Comparison of ENCODE assay signal across 9 cellular contexts in genomic region chr16:18799500-18799899, GRCh38. TPM values are rescaled to one million over a fixed set of nuclear protein-coding genes. Genes with fewer than 3 reads are reported as not detected.
A peak's percentile ranks its signal among the peaks of the same experiment; 100 is the strongest.
DNase-seq lines count a peak whose midpoint lies in the region; ATAC-seq and TF ChIP-seq lines count a peak whose summit lies in the region.
"Had no signal": no experiment of that assay in that cellular context is flagged by ENCODE, and none has a peak within 500 bp of the region (broad histone marks: within the 10 kb centered on the region; RNA-seq: fewer than 3 reads in every experiment).

No MANE protein-coding gene starts in this region.

- POLR2A ChIA-PET in activated CD4-positive, alpha-beta T cell treated with anti-CD3 and anti-CD28 coated beads, Interleukin-2, amount 10 ng/mL, durations not matched to agents 7 days and 5 days (lab: Charles Lee), result no interaction called here
- POLR2A ChIA-PET in activated CD4-positive, alpha-beta memory T cell treated with anti-CD3 and anti-CD28 coated beads for 36 hours (lab: Charles Lee), result interaction anchor here (1.7 to 7.2 kb wide), 2 partner anchors 10 to 16 kb away, joined by 4 to 126 read pairs; partner anchors contain the start of gene RPS15A

- H3K27me3 ChIP-seq in hepatocyte, result no peaks in the 10 kb centered on the region
- H3K27me3 ChIP-seq: tibial nerve had no signal

- H3K36me3 Mint-ChIP-seq in activated CD4-positive, alpha-beta T cell treated with anti-CD3 and anti-CD28 coated beads, Interleukin-2, amount 10 ng/mL, durations not matched to agents 7 days and 5 days (ENCODE audit: low read depth), result peaks cover 60% of the 10 kb centered on the region
- H3K36me3 Mint-ChIP-seq in activated CD4-positive, alpha-beta memory T cell treated with anti-CD3 and anti-CD28 coated beads for 36 hours, result peaks cover 36% of the 10 kb centered on the region
- H3K36me3 Mint-ChIP-seq in stimulated activated memory B cell treated with anti-CD40 and anti-IgM and Interleukin-4, amounts not matched to agents 10 μg/mL and 1 μg/mL and 100 μg/mL, for 72 hours, result no peaks in the 10 kb centered on the region

- peaks cover 16% of the 10 kb centered on the region for H3K4me1 ChIP-seq in hepatocyte (ENCODE audit: insufficient read depth)

- no peak for DNase-seq in activated CD4-positive, alpha-beta T cell treated with anti-CD3 and anti-CD28 coated beads, Interleukin-2, amount 10 ng/mL, durations not matched to agents 7 days and 5 days
- no peak for DNase-seq in activated CD4-positive, alpha-beta T cell treated with anti-CD3 and anti-CD28 coated beads, Interleukin-2, amount 50 U/mL, for 4 hours
- DNase-seq in activated CD4-positive, alpha-beta memory T cell treated with anti-CD3 and anti-CD28 coated beads for 36 hours, result no peak
- DNase-seq in hepatocyte (ENCODE audit: low spot score), result no peak
- DNase-seq in occipital lobe (lab: John Stamatoyannopoulos, UW), result no peak
- DNase-seq in NCI-H2227 (lab: John Stamatoyannopoulos, UW; ENCODE audit: unreplicated experiment), result no peak

- H3K27ac ChIP-seq in hepatocyte, result no peak overlapping the region

- 68% methylated on average over 3 of the region's 3 CpGs for WGBS in hepatocyte (ENCODE audit: low lambda C conversion rate, missing lambda C conversion rate)

- intact Hi-C loops in activated CD4-positive, alpha-beta memory T cell treated with anti-CD3 and anti-CD28 coated beads for 36 hours (cut with micrococcal nuclease), result no loop called here

- no peaks in the 10 kb centered on the region for H3K27me3 Mint-ChIP-seq in activated CD4-positive, alpha-beta T cell treated with anti-CD3 and anti-CD28 coated beads, Interleukin-2, amount 10 ng/mL, durations not matched to agents 7 days and 5 days
- H3K27me3 Mint-ChIP-seq in activated CD4-positive, alpha-beta memory T cell treated with anti-CD3 and anti-CD28 coated beads for 36 hours, result peaks cover 2% of the 10 kb centered on the region
- H3K27me3 Mint-ChIP-seq in stimulated activated memory B cell treated with anti-CD40 and anti-IgM and Interleukin-4, amounts not matched to agents 10 μg/mL and 1 μg/mL and 100 μg/mL, for 72 hours, result no peaks in the 10 kb centered on the region

- H2AFZ ChIP-seq in hepatocyte, result no peak overlapping the region

- H4K20me1 ChIP-seq in hepatocyte (ENCODE audit: insufficient read depth, poor library complexity, severe bottlenecking), result peaks cover 18% of the 10 kb centered on the region

- H3K4me1 Mint-ChIP-seq in activated CD4-positive, alpha-beta T cell treated with anti-CD3 and anti-CD28 coated beads, Interleukin-2, amount 10 ng/mL, durations not matched to agents 7 days and 5 days, result peaks cover 61% of the 10 kb centered on the region
- H3K4me1 Mint-ChIP-seq in activated CD4-positive, alpha-beta memory T cell treated with anti-CD3 and anti-CD28 coated beads for 36 hours (ENCODE audit: low read depth), result peaks cover 47% of the 10 kb centered on the region
- H3K4me1 Mint-ChIP-seq in stimulated activated memory B cell treated with anti-CD40 and anti-IgM and Interleukin-4, amounts not matched to agents 10 μg/mL and 1 μg/mL and 100 μg/mL, for 72 hours, result peaks cover 35% of the 10 kb centered on the region

- peak overlapping the region; percentile 98 for H3K27ac Mint-ChIP-seq in activated CD4-positive, alpha-beta T cell treated with anti-CD3 and anti-CD28 coated beads, Interleukin-2, amount 10 ng/mL, durations not matched to agents 7 days and 5 days
- H3K27ac Mint-ChIP-seq in activated CD4-positive, alpha-beta memory T cell treated with anti-CD3 and anti-CD28 coated beads for 36 hours, result peak overlapping the region; percentile 34
- H3K27ac Mint-ChIP-seq in stimulated activated memory B cell treated with anti-CD40 and anti-IgM and Interleukin-4, amounts not matched to agents 10 μg/mL and 1 μg/mL and 100 μg/mL, for 72 hours, result peak overlapping the region; percentile 93

- H3K4me3 ChIP-seq in hepatocyte, result no peak overlapping the region

- no peaks in the 10 kb centered on the region for H3K9me3 Mint-ChIP-seq in activated CD4-positive, alpha-beta T cell treated with anti-CD3 and anti-CD28 coated beads, Interleukin-2, amount 10 ng/mL, durations not matched to agents 7 days and 5 days
- H3K9me3 Mint-ChIP-seq in activated CD4-positive, alpha-beta memory T cell treated with anti-CD3 and anti-CD28 coated beads for 36 hours, result no peaks in the 10 kb centered on the region
- H3K9me3 Mint-ChIP-seq in stimulated activated memory B cell treated with anti-CD40 and anti-IgM and Interleukin-4, amounts not matched to agents 10 μg/mL and 1 μg/mL and 100 μg/mL, for 72 hours, result no peaks in the 10 kb centered on the region

- H3K9me2 ChIP-seq in hepatocyte (replicated peaks; ENCODE audit: insufficient read depth), result no peaks in the 10 kb centered on the region

- CTCF ChIA-PET in activated CD4-positive, alpha-beta T cell treated with anti-CD3 and anti-CD28 coated beads, Interleukin-2, amount 10 ng/mL, durations not matched to agents 7 days and 5 days (lab: Charles Lee), result interaction anchor here (1.4 to 7.2 kb wide), 2 partner anchors 9 to 66 kb away, joined by 3 to 86 read pairs; partner anchors contain the start of gene RPS15A
- CTCF ChIA-PET in activated CD4-positive, alpha-beta memory T cell treated with anti-CD3 and anti-CD28 coated beads for 36 hours (lab: Charles Lee), result interaction anchor here (4.6 kb wide), 1 partner anchor 10 kb away, joined by 90 read pairs; the partner anchor contains the start of gene RPS15A

- H3K4me3 Mint-ChIP-seq in activated CD4-positive, alpha-beta T cell treated with anti-CD3 and anti-CD28 coated beads, Interleukin-2, amount 10 ng/mL, durations not matched to agents 7 days and 5 days, result peak overlapping the region; percentile 99
- H3K4me3 Mint-ChIP-seq in activated CD4-positive, alpha-beta memory T cell treated with anti-CD3 and anti-CD28 coated beads for 36 hours, result peak overlapping the region; percentile 98
- H3K4me3 Mint-ChIP-seq in stimulated activated memory B cell treated with anti-CD40 and anti-IgM and Interleukin-4, amounts not matched to agents 10 μg/mL and 1 μg/mL and 100 μg/mL, for 72 hours, result peak overlapping the region; percentile 83

- no peaks in the 10 kb centered on the region for H3K9me3 ChIP-seq in hepatocyte (ENCODE audit: low read depth)
- H3K9me3 ChIP-seq: tibial nerve had no signal

- H3K4me2 ChIP-seq in hepatocyte, result peak overlapping the region; percentile 91

- ATAC-seq in stimulated activated memory B cell treated with anti-CD40 and anti-IgM and Interleukin-4, amounts not matched to agents 10 μg/mL and 1 μg/mL and 100 μg/mL, for 72 hours, result no peak
- no peak for ATAC-seq in GM18868 (IDR thresholded peaks at IDR 0.05; ENCODE audit: unreplicated experiment)

- H3K79me2 ChIP-seq in hepatocyte, result peaks cover 57% of the 10 kb centered on the region

- H3K36me3 ChIP-seq in hepatocyte (replicated peaks; ENCODE audit: insufficient read depth, low read depth), result no peaks in the 10 kb centered on the region

- no peak for TF ChIP-seq CTCF in hepatocyte (IDR thresholded peaks at IDR 0.05; ENCODE audit: poor library complexity)

RNA-seq across cellular contexts. Expression of gene ARL6IP1, which starts 1.8 kb away (rescaled TPM):
- total RNA-seq in activated CD4-positive, alpha-beta T cell treated with anti-CD3 and anti-CD28 coated beads, Interleukin-2, amount 10 ng/mL, durations not matched to agents 7 days and 5 days, result 100 to 1,000 TPM; 276 to 321 TPM
- 100 to 1,000 TPM; 110 to 125 TPM for total RNA-seq in activated CD4-positive, alpha-beta memory T cell treated with anti-CD3 and anti-CD28 coated beads for 36 hours
- total RNA-seq in hepatocyte (239 and 348 TPM in 2 replicates), occipital lobe (496 TPM)
- 138 and 179 TPM in 2 replicates for polyA plus RNA-seq in hepatocyte

RNA-seq across cellular contexts. Expression of gene RPS15A, which starts 9.4 kb away (rescaled TPM):
- total RNA-seq in activated CD4-positive, alpha-beta T cell treated with anti-CD3 and anti-CD28 coated beads, Interleukin-2, amount 10 ng/mL, durations not matched to agents 7 days and 5 days, result 1,000 to 10,000 TPM; 1,939 to 2,119 TPM
- 1,000 to 10,000 TPM; 2,060 to 2,087 TPM for total RNA-seq in activated CD4-positive, alpha-beta memory T cell treated with anti-CD3 and anti-CD28 coated beads for 36 hours
- 2,370 and 2,788 TPM in 2 replicates for total RNA-seq in hepatocyte
- 554 and 588 TPM in 2 replicates for polyA plus RNA-seq in hepatocyte
- 2,037 TPM for total RNA-seq in occipital lobe

Comparison
In these comparisons a context has a peak if more than half of its experiments do, and no peak if none do; other contexts are left out.
1. H3K27ac Mint-ChIP-seq: peak in every context shown above with its lines; median percentile 98 in activated CD4-positive, alpha-beta T cell treated with anti-CD3 and anti-CD28 coated beads, Interleukin-2, amount 10 ng/mL, durations not matched to agents 7 days and 5 days; 93 in stimulated activated memory B cell treated with anti-CD40 and anti-IgM and Interleukin-4, amounts not matched to agents 10 μg/mL and 1 μg/mL and 100 μg/mL, for 72 hours; 34 in activated CD4-positive, alpha-beta memory T cell treated with anti-CD3 and anti-CD28 coated beads for 36 hours.